In the genomic region with DNA sequence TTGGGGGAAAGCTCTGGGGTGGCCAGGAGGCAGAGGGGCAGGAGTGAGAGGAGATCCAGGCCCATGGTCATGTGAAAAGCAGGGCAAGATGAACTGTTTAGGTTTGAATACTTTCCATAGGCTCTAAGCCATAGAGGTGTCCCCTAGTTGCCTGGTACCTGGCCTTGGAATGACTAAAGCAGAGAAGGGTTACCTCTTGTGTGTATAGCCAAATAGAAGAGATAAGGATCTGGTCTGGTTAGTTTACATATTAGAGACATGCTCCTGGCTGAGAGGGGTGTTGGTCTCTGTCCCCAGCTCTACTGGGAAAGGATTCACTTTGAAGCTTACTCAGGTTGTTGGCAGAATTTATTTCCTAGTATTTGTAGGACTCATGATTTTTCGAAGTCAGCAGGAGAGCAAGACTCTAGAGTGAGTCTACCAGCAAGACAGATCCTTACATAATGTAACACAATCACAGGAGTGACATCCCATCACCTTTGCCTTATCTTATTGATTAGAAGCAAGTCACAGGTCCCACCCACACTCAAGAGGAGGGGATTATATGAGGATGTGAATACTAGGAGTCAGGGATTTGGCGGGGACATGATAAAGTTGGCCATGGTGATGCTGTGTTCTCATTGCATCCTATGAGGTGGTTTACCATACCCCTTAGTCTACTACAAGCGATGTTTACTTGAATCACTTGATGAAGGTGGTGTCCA, we compare ENCODE assay signal across 15 cellular contexts. TPM values are rescaled to one million over a fixed set of nuclear protein-coding genes. Genes with fewer than 3 reads are reported as not detected.
DNase-seq lines count a peak whose midpoint lies in the region; ATAC-seq and TF ChIP-seq lines count a peak whose summit lies in the region.
"Had no signal": no experiment of that assay in that cellular context is flagged by ENCODE, and none has a peak within 500 bp of the region (broad histone marks: within the 10 kb centered on the region; RNA-seq: fewer than 3 reads in every experiment).

No MANE protein-coding gene starts in this region.

- H3K4me1 ChIP-seq in ACC112 (ENCODE audit: control insufficient read depth, insufficient read depth, low read length, unreplicated experiment) (peaks cover 64% of the 10 kb centered on the region), esophagus (ENCODE audit: control insufficient read depth in 2 of 2, insufficient read depth in 2 of 2, low read length in 1 of 2) (peaks cover 5% of the 10 kb centered on the region in 2 donors), osteoblast (ENCODE audit: insufficient read depth, low read length) (peaks cover 43% of the 10 kb centered on the region)

- H3K4me3 ChIP-seq in ACC112 (ENCODE audit: low read depth, low read length): no peak overlapping the region
- H3K4me3 ChIP-seq in esophagus (ENCODE audit: low read depth in 1 of 2, low read length in 2 of 2): no peak overlapping the region
- H3K4me3 ChIP-seq in osteoblast (ENCODE audit: insufficient read depth, low read length): no peak overlapping the region
- H3K4me3 ChIP-seq: cardiac muscle cell, gastrocnemius medialis had no signal

- H3K27me3 ChIP-seq in ACC112 (ENCODE audit: insufficient read depth, low read length) (no peaks in the 10 kb centered on the region), esophagus (ENCODE audit: control insufficient read depth in 1 of 2, insufficient read depth in 2 of 2, low read length in 2 of 2) (no peaks in the 10 kb centered on the region), osteoblast (ENCODE audit: insufficient read depth, low read length) (no peaks in the 10 kb centered on the region)
- H3K27me3 ChIP-seq: cardiac muscle cell, gastrocnemius medialis had no signal

- 82 to 88% methylated on average over 3 of the region's 3 CpGs for WGBS in esophagus, 2 donors

- ATAC-seq in omental fat pad (ENCODE audit: low FRiP score): no peak
- ATAC-seq: activated naive CD4-positive, alpha-beta T cell treated with anti-CD3 and anti-CD28 coated beads, Interleukin-2, amount 50 U/mL, for 72 hours; gastrocnemius medialis; stimulated activated naive B cell treated with anti-CD40 and anti-IgM and Interleukin-4, amounts not matched to agents 10 μg/mL and 1 μg/mL and 100 μg/mL, for 72 hours had no signal

- H3K4me2 ChIP-seq in osteoblast (ENCODE audit: insufficient read depth, low read length): no peak overlapping the region

- H2AFZ ChIP-seq in ACC112 (ENCODE audit: low read length, unreplicated experiment): no peak overlapping the region
- H2AFZ ChIP-seq in osteoblast (ENCODE audit: low read length): no peak overlapping the region

- H3K79me2 ChIP-seq in ACC112 (ENCODE audit: control insufficient read depth, insufficient read depth, low read length, unreplicated experiment): no peaks in the 10 kb centered on the region
- H3K79me2 ChIP-seq in osteoblast (ENCODE audit: insufficient read depth, low read length): no peaks in the 10 kb centered on the region

- no peak for TF ChIP-seq CTCF in osteoblast (IDR thresholded peaks at IDR 0.05; ENCODE audit: extremely low read depth, low read depth, low read length)
- TF ChIP-seq CTCF in omental fat pad (IDR thresholded peaks at IDR 0.05): no peak

- H3K27ac ChIP-seq in ACC112 (ENCODE audit: low read depth, low read length): peak overlapping the region; percentile 99
- H3K27ac ChIP-seq in esophagus (ENCODE audit: low read depth in 2 of 2, low read length in 1 of 2): peak overlapping the region; percentile 91 to 97
- peak overlapping the region; percentile 96 for H3K27ac ChIP-seq in osteoblast (ENCODE audit: low read depth, low read length)
- H3K27ac ChIP-seq: cardiac muscle cell had no signal

- H3K9me3 ChIP-seq in esophagus (ENCODE audit: control insufficient read depth in 2 of 2, insufficient read depth in 1 of 2, low read depth in 1 of 2, low read length in 1 of 2) (no peaks in the 10 kb centered on the region), osteoblast (ENCODE audit: low read depth, low read length) (no peaks in the 10 kb centered on the region)
- H3K9me3 ChIP-seq: gastrocnemius medialis had no signal

- H4K20me1 ChIP-seq in osteoblast (ENCODE audit: insufficient read depth, low read length): no peaks in the 10 kb centered on the region

- H3K36me3 ChIP-seq in ACC112 (ENCODE audit: insufficient read depth, low read length) (peaks cover 8% of the 10 kb centered on the region; the same call in 1 of the 2 replicates), esophagus (ENCODE audit: control insufficient read depth in 2 of 2, insufficient read depth in 2 of 2, low read length in 1 of 2) (no peaks in the 10 kb centered on the region), osteoblast (ENCODE audit: insufficient read depth, low read length) (no peaks in the 10 kb centered on the region)
- H3K36me3 ChIP-seq: cardiac muscle cell, gastrocnemius medialis had no signal

- DNase-seq in LoVo (ENCODE audit: low spot score) (peak; percentile 32), osteoblast (ENCODE audit: insufficient read length, low spot score, missing footprints) (no peak), omental fat pad (ENCODE audit: low spot score) (no peak), NCI-H748 treated with DMSO at 0.1 percent for 48 hours (lab: John Stamatoyannopoulos, UW) (no peak), activated gamma-delta T cell (lab: John Stamatoyannopoulos, UW) (no peak), DMS153 treated with DMSO at 0.1 percent for 48 hours (lab: John Stamatoyannopoulos, UW; ENCODE audit: unreplicated experiment) (no peak)
- DNase-seq: activated CD4-positive, alpha-beta T cell treated with anti-CD3 and anti-CD28 coated beads, Interleukin-2, amount 50 U/mL, for 1 hour; gastrocnemius medialis; NCI-H1417; NCI-H345; stimulated activated naive B cell treated with anti-CD40 and anti-IgM and Interleukin-4, amounts not matched to agents 10 μg/mL and 1 μg/mL and 100 μg/mL, for 72 hours had no signal

RNA-seq across cellular contexts. Expression of a gene that starts 11.4 kb away (rescaled TPM):
- polyA plus RNA-seq in esophagus: 100 to 1,000 TPM; 127 to 172 TPM
- total RNA-seq in osteoblast (209 and 210 TPM in 2 replicates), omental fat pad (1,000 to 10,000 TPM in 1 of 4 donors, 100 to 1,000 TPM in 3; 273 to 1,679 (median 590) TPM)
- total RNA-seq: activated naive CD4-positive, alpha-beta T cell treated with anti-CD3 and anti-CD28 coated beads, Interleukin-2, amount 50 U/mL, for 72 hours had no signal

RNA-seq across cellular contexts. Expression of a gene that starts 55.4 kb away (rescaled TPM):
- polyA plus RNA-seq in esophagus: 1 to 10 TPM in 1 of 2 donors, under 1 TPM in 1; 0.53 to 1.2 TPM
- total RNA-seq in osteoblast (0.29 TPM in 1 of 2 replicates, not detected in the other), omental fat pad (10 to 100 TPM; 11.3 to 81.5 (median 20.5) TPM)
- total RNA-seq: activated naive CD4-positive, alpha-beta T cell treated with anti-CD3 and anti-CD28 coated beads, Interleukin-2, amount 50 U/mL, for 72 hours had no signal
- polyA plus RNA-seq: cardiac muscle cell had no signal
